ENCODE assay signal across 2 cellular contexts in genomic region chr12:116750298-116750697, GRCh38.
TF ChIP-seq lines count a peak whose summit lies in the region.

No MANE protein-coding gene starts in this region.

TF ChIP-seq in HEK293, 187 proteins besides CTCF, POLR2A, EP300 and RAD21:
- TF ChIP-seq OVOL3 (tag by site-specific recombination; IDR thresholded peaks at IDR 0.05): no peak
- TF ChIP-seq GLIS2 (tag by site-specific recombination; IDR thresholded peaks at IDR 0.05): 0 out of 2 replicates have a peak, but pooled peaks have one; percentile 1
- no peak for TF ChIP-seq ZNF555 (tag by site-specific recombination; conservative IDR thresholded peaks at IDR 0.05)
- peak; percentile 68; the same call in 1 of the 2 replicates for TF ChIP-seq ZNF768 (tag by site-specific recombination; IDR thresholded peaks at IDR 0.05)

TF ChIP-seq in K562, 482 proteins besides CTCF, POLR2A, EP300 and RAD21 (continues in another document):
- no peak for TF ChIP-seq E2F5 (CRISPR knock-in tag; IDR thresholded peaks at IDR 0.05)
- TF ChIP-seq MCM5 (IDR thresholded peaks at IDR 0.05; ENCODE audit: low read depth): no peak
- no peak for TF ChIP-seq ZBTB5 (IDR thresholded peaks at IDR 0.05)
- no peak for TF ChIP-seq DDX20 (tag; IDR thresholded peaks at IDR 0.05; ENCODE audit: low read depth)
- TF ChIP-seq ZFP30 (CRISPR knock-in tag; IDR thresholded peaks at IDR 0.05; ENCODE audit: borderline replicate concordance): no peak
- no peak for TF ChIP-seq NFRKB (IDR thresholded peaks at IDR 0.05; ENCODE audit: low read depth)
- TF ChIP-seq ADNP (tag; IDR thresholded peaks at IDR 0.05): peak; percentile 64; the same call in 1 of the 2 replicates
- TF ChIP-seq ZNF398 (CRISPR knock-in tag; IDR thresholded peaks at IDR 0.05): no peak
- no peak for TF ChIP-seq ZFX (CRISPR knock-in tag; IDR thresholded peaks at IDR 0.05)
- TF ChIP-seq TAL1 (IDR thresholded peaks at IDR 0.05): no peak
- TF ChIP-seq MYBL2 (IDR thresholded peaks at IDR 0.05; ENCODE audit: low read depth): no peak
- no peak for TF ChIP-seq MYBL2 (CRISPR knock-in tag; IDR thresholded peaks at IDR 0.05; ENCODE audit: borderline replicate concordance)
- TF ChIP-seq JUND (IDR thresholded peaks at IDR 0.05; ENCODE audit: borderline replicate concordance, low read depth, low read length): no peak
- TF ChIP-seq JUND (tag; IDR thresholded peaks at IDR 0.05; ENCODE audit: borderline replicate concordance, low read depth, low read length): no peak
- peak; percentile 51; the same call in 1 of the 2 replicates for TF ChIP-seq SMARCA5 (IDR thresholded peaks at IDR 0.05)
- TF ChIP-seq ZNF134 (CRISPR knock-in tag; conservative IDR thresholded peaks at IDR 0.05): no peak
- TF ChIP-seq THRA (IDR thresholded peaks at IDR 0.05): no peak
- TF ChIP-seq RBM22 (IDR thresholded peaks at IDR 0.05; ENCODE audit: low read depth, low read length, poor library complexity, severe bottlenecking): no peak
- peak; percentile 86 for TF ChIP-seq RBM25 (IDR thresholded peaks at IDR 0.05; ENCODE audit: low read depth, low read length, severe bottlenecking)
- no peak for TF ChIP-seq NCOA4 (IDR thresholded peaks at IDR 0.05; ENCODE audit: partially characterized antibody)
- TF ChIP-seq ZNF445 (CRISPR knock-in tag; IDR thresholded peaks at IDR 0.05; ENCODE audit: low read depth): no peak
- no peak for TF ChIP-seq PRDM10 (IDR thresholded peaks at IDR 0.05; ENCODE audit: partially characterized antibody)
- no peak for TF ChIP-seq CBX8 (IDR thresholded peaks at IDR 0.05; ENCODE audit: borderline replicate concordance, extremely low read depth, low read depth, low read length, poor library complexity, severe bottlenecking)
- TF ChIP-seq ILK (tag; IDR thresholded peaks at IDR 0.05; ENCODE audit: borderline replicate concordance, low read depth): no peak
- no peak for TF ChIP-seq KDM5B (IDR thresholded peaks at IDR 0.05; ENCODE audit: insufficient replicate concordance, low read depth, low read length)
- no peak for TF ChIP-seq CBX5 (IDR thresholded peaks at IDR 0.05; ENCODE audit: borderline replicate concordance, low read depth)
- TF ChIP-seq ZNF830 (CRISPR knock-in tag; IDR thresholded peaks at IDR 0.05): no peak
- no peak for TF ChIP-seq NFIX (CRISPR knock-in tag; IDR thresholded peaks at IDR 0.05; ENCODE audit: low read depth)
- no peak for TF ChIP-seq ZNF184 (CRISPR knock-in tag; IDR thresholded peaks at IDR 0.05)
- no peak for TF ChIP-seq RCOR1 (IDR thresholded peaks at IDR 0.05; ENCODE audit: borderline replicate concordance in 1 of 2, low read depth in 2 of 2, low read length in 2 of 2)
- no peak for TF ChIP-seq SAFB (IDR thresholded peaks at IDR 0.05; ENCODE audit: borderline replicate concordance, low read depth, low read length)
- TF ChIP-seq CBX1 (IDR thresholded peaks at IDR 0.05; ENCODE audit: low read depth): peak; percentile 35; the same call in 1 of the 2 replicates
- no peak for TF ChIP-seq BDP1 (IDR thresholded peaks at IDR 0.05; ENCODE audit: insufficient read depth, insufficient read length)
- no peak for TF ChIP-seq HCFC1 (IDR thresholded peaks at IDR 0.05; ENCODE audit: low read depth, low read length)
- no peak for TF ChIP-seq NCOA6 (IDR thresholded peaks at IDR 0.05)
- TF ChIP-seq ZNF140 (CRISPR knock-in tag; IDR thresholded peaks at IDR 0.05): no peak
- no peak for TF ChIP-seq NCOR1 (IDR thresholded peaks at IDR 0.05)
- TF ChIP-seq U2AF2 (optimal IDR thresholded peaks at IDR 0.05; ENCODE audit: low read depth, low read length): no peak
- TF ChIP-seq ZNF717 (CRISPR knock-in tag; IDR thresholded peaks at IDR 0.05): no peak
- TF ChIP-seq IRF2 (CRISPR knock-in tag; IDR thresholded peaks at IDR 0.05): no peak
- TF ChIP-seq ZNF408 (CRISPR knock-in tag; IDR thresholded peaks at IDR 0.05; ENCODE audit: low read depth): no peak
- TF ChIP-seq CREB5 (CRISPR knock-in tag; IDR thresholded peaks at IDR 0.05): no peak
- no peak for TF ChIP-seq VEZF1 (CRISPR knock-in tag; IDR thresholded peaks at IDR 0.05)
- no peak for TF ChIP-seq ETV6 (IDR thresholded peaks at IDR 0.05; ENCODE audit: borderline replicate concordance in 1 of 2, low read depth in 2 of 2, low read length in 1 of 2)
- TF ChIP-seq ETV6 (CRISPR knock-in tag; IDR thresholded peaks at IDR 0.05; ENCODE audit: borderline replicate concordance): no peak
- no peak for TF ChIP-seq RBBP5 (IDR thresholded peaks at IDR 0.05; ENCODE audit: borderline replicate concordance, insufficient read depth, low read length, poor library complexity, severe bottlenecking)
- no peak for TF ChIP-seq NKRF (IDR thresholded peaks at IDR 0.05; ENCODE audit: borderline replicate concordance)
- no peak for TF ChIP-seq USF1 (CRISPR knock-in tag; IDR thresholded peaks at IDR 0.05)
- no peak for TF ChIP-seq ZNF121 (CRISPR knock-in tag; conservative IDR thresholded peaks at IDR 0.05)
- TF ChIP-seq KDM2B (CRISPR knock-in tag; IDR thresholded peaks at IDR 0.05): no peak
- TF ChIP-seq MAZ (CRISPR knock-in tag; conservative IDR thresholded peaks at IDR 0.05 in 1 of 2, IDR thresholded peaks at IDR 0.05 in 1 of 2): no peak
- no peak for TF ChIP-seq ZNF766 (CRISPR knock-in tag; conservative IDR thresholded peaks at IDR 0.05)
- no peak for TF ChIP-seq MCM7 (IDR thresholded peaks at IDR 0.05)
